In the genomic region with DNA sequence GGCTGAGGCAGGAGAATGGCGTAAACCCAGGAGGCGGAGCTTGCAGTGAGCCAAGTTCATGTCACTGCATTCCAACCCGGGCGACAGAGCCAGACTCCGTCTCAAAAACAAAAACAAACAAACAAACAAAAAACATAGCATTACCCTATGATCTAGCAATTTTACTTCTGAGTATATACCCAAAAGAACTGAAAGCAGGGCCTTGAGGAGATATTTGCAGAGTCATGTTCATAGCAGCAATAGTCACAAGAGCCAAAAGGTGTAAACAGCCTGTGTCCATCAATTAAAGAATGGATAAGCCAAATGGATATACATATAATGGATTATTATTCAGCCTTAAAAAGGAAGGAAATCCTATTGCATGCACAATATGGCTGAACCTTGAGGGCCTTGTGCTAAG, we compare ENCODE assay signal across 8 cellular contexts.
"Had no signal": no experiment of that assay in that cellular context is flagged by ENCODE, and none has a peak within 500 bp of the region (broad histone marks: within the 10 kb centered on the region; RNA-seq: fewer than 3 reads in every experiment).

No MANE protein-coding gene starts in this region.

- DNase-seq: GM23248, H9, HCEC 1CT, IMR-90, KBM-7 had no signal

- H3K4me3 Mint-ChIP-seq: H9 had no signal

- H3K27ac ChIP-seq: GM23248 had no signal

- H3K27ac Mint-ChIP-seq: H9 had no signal

- FAIRE-seq: H1, H54, HTR-8/SVneo had no signal

- H3K9ac ChIP-seq: GM23248 had no signal

- H2AFZ ChIP-seq: GM23248 had no signal

- H3K4me3 ChIP-seq: GM23248 had no signal
